In genomic region chr1:51454554-51454953, GRCh38 we compare ENCODE assay signal across 16 cellular contexts.
DNase-seq lines count a peak whose midpoint lies in the region; ATAC-seq, FAIRE-seq and TF ChIP-seq lines count a peak whose summit lies in the region.
"Had no signal": no experiment of that assay in that cellular context is flagged by ENCODE, and none has a peak within 500 bp of the region (broad histone marks: within the 10 kb centered on the region; RNA-seq: fewer than 3 reads in every experiment).

No MANE protein-coding gene starts in this region.

- TF ChIP-seq CTCF in HEK293 (tag by site-specific recombination; IDR thresholded peaks at IDR 0.05), result no peak
- no peak for TF ChIP-seq CTCF in adrenal gland (IDR thresholded peaks at IDR 0.05)
- TF ChIP-seq CTCF in osteocyte (IDR thresholded peaks at IDR 0.05), result no peak
- TF ChIP-seq CTCF in RWPE1 (conservative IDR thresholded peaks at IDR 0.05; ENCODE audit: low read depth), result no peak
- no peak for TF ChIP-seq CTCF in HFFc6 (IDR thresholded peaks at IDR 0.05)

- peaks cover 16% of the 10 kb centered on the region for H3K4me1 Mint-ChIP-seq in osteocyte (ENCODE audit: unreplicated experiment)
- no peaks in the 10 kb centered on the region for H3K4me1 Mint-ChIP-seq in HFFc6 (ENCODE audit: low read depth)
- H3K4me1 Mint-ChIP-seq: CD14-positive monocyte had no signal

- peak; percentile 61 for FAIRE-seq in islet of Langerhans (lab: Jason Lieb, UNC)

- no peak for TF ChIP-seq POLR2A in adrenal gland (IDR thresholded peaks at IDR 0.05)

- H3K9me3 Mint-ChIP-seq in osteocyte (ENCODE audit: unreplicated experiment), result no peaks in the 10 kb centered on the region
- no peaks in the 10 kb centered on the region for H3K9me3 Mint-ChIP-seq in HFFc6
- H3K9me3 Mint-ChIP-seq: CD4-positive, alpha-beta memory T cell had no signal

- ATAC-seq in HG03378 (IDR thresholded peaks at IDR 0.05; ENCODE audit: unreplicated experiment), result no peak

- no peaks in the 10 kb centered on the region for H3K27me3 Mint-ChIP-seq in osteocyte (ENCODE audit: unreplicated experiment)
- no peaks in the 10 kb centered on the region; the same call in 1 of the 2 replicates for H3K27me3 Mint-ChIP-seq in HFFc6 (ENCODE audit: insufficient read depth)
- H3K27me3 Mint-ChIP-seq: CD4-positive, alpha-beta memory T cell had no signal

- H3K4me1 ChIP-seq in HEK293 (ENCODE audit: control insufficient read depth, insufficient read depth, low read length), result no peaks in the 10 kb centered on the region
- peaks cover 0 to 24% of the 10 kb centered on the region in 2 donors for H3K4me1 ChIP-seq in adrenal gland (replicated peaks in 1 of 2)
- H3K4me1 ChIP-seq: BLaER1 had no signal

- H3K27ac Mint-ChIP-seq in osteocyte (ENCODE audit: unreplicated experiment), result peak overlapping the region; percentile 58
- no peak overlapping the region for H3K27ac Mint-ChIP-seq in HFFc6
- H3K27ac Mint-ChIP-seq: CD14-positive monocyte had no signal

- H3K4me3 Mint-ChIP-seq in osteocyte (ENCODE audit: unreplicated experiment) (no peak overlapping the region), HFFc6 (no peak overlapping the region)
- H3K4me3 Mint-ChIP-seq: CD14-positive monocyte; CD4-positive, alpha-beta memory T cell had no signal

- CTCF ChIA-PET in HEK293 (lab: Yijun Ruan, JAX) (interaction anchor here (0.7 kb wide), 1 partner anchor 59 kb away, joined by 4 read pairs; no protein-coding TSS in a partner anchor), RWPE1 (lab: Yijun Ruan, JAX) (interaction anchor here (0.6 to 0.7 kb wide), 2 partner anchors 49 to 213 kb away, joined by 3 to 5 read pairs; no protein-coding TSS in a partner anchor)

- DNase-seq in adrenal gland, result no peak
- DNase-seq in osteocyte (ENCODE audit: extremely low spot score, unreplicated experiment), result no peak
- no peak for DNase-seq in SKM-1 (lab: John Stamatoyannopoulos, UW; ENCODE audit: unreplicated experiment)
- no peak for DNase-seq in RWPE1 (ENCODE audit: low spot score)
- no peak for DNase-seq in HFFc6
- DNase-seq: 8988T; CD4-positive, alpha-beta memory T cell; DMS153; DMS79; GDM1; HCEC 1CT had no signal

- intact Hi-C loops in adrenal gland (cut with DNase I), result no loop called here

- H3K4me3 ChIP-seq in HEK293 (ENCODE audit: low read depth, low read length), result no peak overlapping the region
- no peak overlapping the region for H3K4me3 ChIP-seq in adrenal gland
- H3K4me3 ChIP-seq: BLaER1 had no signal

- peaks cover 6 to 13% of the 10 kb centered on the region in 2 experiments; a peak in 2 of 3 replicates for H3K36me3 ChIP-seq in HEK293 (ENCODE audit: control insufficient read depth in 2 of 2, insufficient read depth in 1 of 2, low read length in 2 of 2)
- peaks cover 0 to 4% of the 10 kb centered on the region in 2 donors for H3K36me3 ChIP-seq in adrenal gland (replicated peaks in 1 of 2)

- H3K9me3 ChIP-seq in HEK293 (ENCODE audit: control insufficient read depth, insufficient read depth, low read depth, low read length) (no peaks in the 10 kb centered on the region), adrenal gland (replicated peaks in 1 of 3) (no peaks in the 10 kb centered on the region)
- H3K9me3 ChIP-seq: BLaER1 had no signal

- H3K27me3 ChIP-seq in adrenal gland, result no peaks in the 10 kb centered on the region
- H3K27me3 ChIP-seq: BLaER1 had no signal

- WGBS in adrenal gland, 4 donors, result 50 to 64% (median 58%) methylated on average over 4 of the region's 4 CpGs

- H3K36me3 Mint-ChIP-seq in osteocyte (ENCODE audit: unreplicated experiment) (peaks cover 27% of the 10 kb centered on the region), HFFc6 (ENCODE audit: low read depth) (peaks cover 6% of the 10 kb centered on the region; the same call in 1 of the 2 replicates)

- H3K27ac ChIP-seq in HEK293 (ENCODE audit: extremely low read depth, low read depth, low read length) (no peak overlapping the region), adrenal gland (peak overlapping the region in 4 of 5 donors; percentile 19 to 55 (median 29)), RWPE1 (no peak overlapping the region)
- H3K27ac ChIP-seq: BLaER1 had no signal

- POLR2A ChIA-PET in HEK293 (lab: Yijun Ruan, JAX) (no interaction called here), RWPE1 (lab: Yijun Ruan, JAX; ENCODE audit: low non-redundant PET) (no interaction called here)

TF ChIP-seq in HEK293, 187 proteins besides CTCF, POLR2A, EP300 and RAD21:
- no peak for TF ChIP-seq ZNF433 (tag by site-specific recombination; IDR thresholded peaks at IDR 0.05; ENCODE audit: low read depth)
- TF ChIP-seq PRDM6 (tag by site-specific recombination; IDR thresholded peaks at IDR 0.05), result peak; percentile 93

Comparison
In these comparisons a context has a peak if more than half of its experiments do, and no peak if none do; other contexts are left out.
1. H3K27ac ChIP-seq: peak in adrenal gland (4 of 5); none in HEK293 (single experiment) and RWPE1 (single experiment).